In the genomic region with DNA sequence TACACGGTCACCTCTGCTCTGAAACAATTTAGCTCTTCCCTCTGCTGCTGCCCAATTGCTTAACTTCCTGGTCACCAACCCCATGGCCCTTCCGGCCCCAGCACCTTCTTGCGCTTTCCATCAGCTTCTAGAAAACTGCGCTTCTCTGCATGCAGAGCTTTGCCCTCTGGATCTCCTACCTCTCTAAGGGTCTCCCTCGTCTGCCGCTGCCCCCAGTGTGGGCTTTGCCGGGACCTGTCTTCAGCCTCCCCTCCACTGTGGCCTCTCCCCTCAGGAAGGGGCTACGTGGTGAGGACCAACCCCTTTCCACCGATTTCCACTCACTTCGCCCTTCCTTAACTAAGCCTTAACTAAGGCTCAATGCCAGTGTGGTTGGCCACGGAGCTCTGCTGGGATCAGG, we compare ENCODE assay signal across 31 cellular contexts.
"Had no signal": no experiment of that assay in that cellular context is flagged by ENCODE, and none has a peak within 500 bp of the region (broad histone marks: within the 10 kb centered on the region; RNA-seq: fewer than 3 reads in every experiment).

No MANE protein-coding gene starts in this region.

- H3K36me3 Mint-ChIP-seq: activated CD4-positive, alpha-beta memory T cell treated with anti-CD3 and anti-CD28 coated beads for 36 hours; activated CD8-positive, alpha-beta memory T cell treated with anti-CD3 and anti-CD28 coated beads, Interleukin-2, amount 10 ng/mL, durations not matched to agents 7 days and 5 days; activated naive CD4-positive, alpha-beta T cell treated with anti-CD3 and anti-CD28 coated beads, Interleukin-2, amount 50 U/mL, for 72 hours; activated naive CD8-positive, alpha-beta T cell treated with anti-CD3 and anti-CD28 coated beads, Interleukin-2, amount 10 ng/mL, durations not matched to agents 7 days and 5 days; brain had no signal

- ATAC-seq: activated CD4-positive, alpha-beta T cell treated with anti-CD3 and anti-CD28 coated beads for 36 hours; activated CD8-positive, alpha-beta memory T cell treated with anti-CD3 and anti-CD28 coated beads, Interleukin-2, amount 10 ng/mL, durations not matched to agents 7 days and 5 days; activated CD8-positive, alpha-beta T cell treated with anti-CD3 and anti-CD28 coated beads, Interleukin-2, amount 10 ng/mL, durations not matched to agents 7 days and 5 days; activated naive CD4-positive, alpha-beta T cell treated with anti-CD3 and anti-CD28 coated beads, Interleukin-2, amount 50 U/mL, for 72 hours; effector memory CD8-positive, alpha-beta T cell; gastroesophageal sphincter; T-helper 17 cell had no signal

- H3K27me3 Mint-ChIP-seq: activated CD4-positive, alpha-beta T cell treated with anti-CD3 and anti-CD28 coated beads for 36 hours; activated CD4-positive, alpha-beta T cell treated with anti-CD3 and anti-CD28 coated beads, Interleukin-2, amount 10 ng/mL, durations not matched to agents 24 days and 14 days had no signal

- H3K9me3 Mint-ChIP-seq: activated CD4-positive, alpha-beta memory T cell treated with anti-CD3 and anti-CD28 coated beads for 36 hours; activated CD4-positive, alpha-beta T cell treated with anti-CD3 and anti-CD28 coated beads, Interleukin-2, amount 10 ng/mL, durations not matched to agents 24 days and 14 days; activated naive CD4-positive, alpha-beta T cell treated with anti-CD3 and anti-CD28 coated beads for 36 hours; activated naive CD4-positive, alpha-beta T cell treated with anti-CD3 and anti-CD28 coated beads, Interleukin-2, amount 50 U/mL, for 72 hours; activated naive CD8-positive, alpha-beta T cell treated with anti-CD3 and anti-CD28 coated beads, Interleukin-2, amount 10 ng/mL, durations not matched to agents 7 days and 5 days; activated T-helper 1 cell treated with anti-CD3 and anti-CD28 coated beads, Interleukin-12 subunit alpha, Interleukin-12 subunit beta, Interleukin-2, Interleukin-4 antibody, amounts not matched to agents 30 ng/mL and 10 ng/mL and 1 ng/mL, durations not matched to agents 14 hours and 24 hours and 36 hours; activated T-helper 2 cell treated with anti-CD3 and anti-CD28 coated beads, Interferon-gamma antibody, Interleukin-2, Interleukin-4, amounts not matched to agents 10 μg/mL and 5 μg/mL and 100 μg/mL, durations not matched to agents 14 hours and 24 hours and 36 hours; brain; effector memory CD8-positive, alpha-beta T cell had no signal

- H3K27ac Mint-ChIP-seq: activated CD4-positive, alpha-beta memory T cell treated with anti-CD3 and anti-CD28 coated beads for 36 hours; activated CD4-positive, alpha-beta T cell treated with anti-CD3 and anti-CD28 coated beads for 36 hours; activated CD4-positive, alpha-beta T cell treated with anti-CD3 and anti-CD28 coated beads, Interleukin-2, amount 10 ng/mL, durations not matched to agents 24 days and 14 days; activated CD8-positive, alpha-beta memory T cell treated with anti-CD3 and anti-CD28 coated beads, Interleukin-2, amount 10 ng/mL, durations not matched to agents 7 days and 5 days; activated CD8-positive, alpha-beta T cell treated with anti-CD3 and anti-CD28 coated beads, Interleukin-2, amount 10 ng/mL, durations not matched to agents 7 days and 5 days; activated naive CD4-positive, alpha-beta T cell treated with anti-CD3 and anti-CD28 coated beads for 36 hours; activated naive CD4-positive, alpha-beta T cell treated with anti-CD3 and anti-CD28 coated beads, Interleukin-2, amount 50 U/mL, for 72 hours; activated naive CD8-positive, alpha-beta T cell treated with anti-CD3 and anti-CD28 coated beads, Interleukin-2, amount 10 ng/mL, durations not matched to agents 7 days and 5 days; activated T-helper 1 cell treated with anti-CD3 and anti-CD28 coated beads, Interleukin-12 subunit alpha, Interleukin-12 subunit beta, Interleukin-2, Interleukin-4 antibody, amounts not matched to agents 30 ng/mL and 10 ng/mL and 1 ng/mL, durations not matched to agents 14 hours and 24 hours and 36 hours; activated T-helper 2 cell treated with anti-CD3 and anti-CD28 coated beads, Interferon-gamma antibody, Interleukin-2, Interleukin-4, amounts not matched to agents 10 μg/mL and 5 μg/mL and 100 μg/mL, durations not matched to agents 14 hours and 24 hours and 36 hours; brain; effector memory CD8-positive, alpha-beta T cell; T-helper 17 cell had no signal

- H3K27me3 ChIP-seq: ascending aorta, breast epithelium, cardiac muscle cell, gastroesophageal sphincter had no signal

- H3K36me3 ChIP-seq: ascending aorta, breast epithelium, cardiac muscle cell, esophagus squamous epithelium, gastroesophageal sphincter had no signal

- H3K4me1 ChIP-seq: ascending aorta, breast epithelium, gastroesophageal sphincter had no signal

- H3K27ac ChIP-seq: ascending aorta, breast epithelium, cardiac muscle cell, esophagus squamous epithelium, gastroesophageal sphincter had no signal

- H3K4me3 ChIP-seq: ascending aorta, breast epithelium, cardiac muscle cell, esophagus squamous epithelium, gastroesophageal sphincter had no signal

- H3K4me3 Mint-ChIP-seq: activated CD4-positive, alpha-beta memory T cell treated with anti-CD3 and anti-CD28 coated beads for 36 hours; activated CD4-positive, alpha-beta T cell treated with anti-CD3 and anti-CD28 coated beads for 36 hours; activated CD4-positive, alpha-beta T cell treated with anti-CD3 and anti-CD28 coated beads, Interleukin-2, amount 10 ng/mL, durations not matched to agents 24 days and 14 days; activated CD8-positive, alpha-beta memory T cell treated with anti-CD3 and anti-CD28 coated beads, Interleukin-2, amount 10 ng/mL, durations not matched to agents 7 days and 5 days; activated CD8-positive, alpha-beta T cell treated with anti-CD3 and anti-CD28 coated beads, Interleukin-2, amount 10 ng/mL, durations not matched to agents 7 days and 5 days; activated naive CD4-positive, alpha-beta T cell treated with anti-CD3 and anti-CD28 coated beads for 36 hours; activated naive CD8-positive, alpha-beta T cell treated with anti-CD3 and anti-CD28 coated beads, Interleukin-2, amount 10 ng/mL, durations not matched to agents 7 days and 5 days; activated T-helper 1 cell treated with anti-CD3 and anti-CD28 coated beads, Interleukin-12 subunit alpha, Interleukin-12 subunit beta, Interleukin-2, Interleukin-4 antibody, amounts not matched to agents 30 ng/mL and 10 ng/mL and 1 ng/mL, durations not matched to agents 14 hours and 24 hours and 36 hours; brain; effector memory CD8-positive, alpha-beta T cell; T-helper 17 cell had no signal

- H3K9me3 ChIP-seq: ascending aorta, breast epithelium, esophagus squamous epithelium, gastroesophageal sphincter had no signal

- DNase-seq: activated CD4-positive, alpha-beta memory T cell treated with anti-CD3 and anti-CD28 coated beads for 36 hours; activated CD4-positive, alpha-beta T cell treated with anti-CD3 and anti-CD28 coated beads for 36 hours; activated CD4-positive, alpha-beta T cell treated with anti-CD3 and anti-CD28 coated beads, Interleukin-2, amount 10 ng/mL, durations not matched to agents 24 days and 14 days; activated CD4-positive, CD25-positive, alpha-beta regulatory T cell; activated CD4-positive, CD25-positive, alpha-beta regulatory T cell treated with anti-CD3 and anti-CD28 coated beads, Interleukin-2, amount 50 U/mL, for 72 hours; activated CD8-positive, alpha-beta memory T cell treated with anti-CD3 and anti-CD28 coated beads, Interleukin-2, amount 10 ng/mL, durations not matched to agents 7 days and 5 days; activated CD8-positive, alpha-beta memory T cell treated with anti-CD3 and anti-CD28 coated beads, Interleukin-2, amount 50 U/mL, for 4 hours; activated CD8-positive, alpha-beta T cell treated with anti-CD3 and anti-CD28 coated beads, Interleukin-2, amount 10 ng/mL, durations not matched to agents 7 days and 5 days; activated effector memory CD4-positive, alpha-beta T cell treated with anti-CD3 and anti-CD28 coated beads, Interleukin-2, amount 50 U/mL, for 16 hours; activated naive CD4-positive, alpha-beta T cell treated with anti-CD3 and anti-CD28 coated beads for 36 hours; activated naive CD8-positive, alpha-beta T cell treated with anti-CD3 and anti-CD28 coated beads, Interleukin-2, amount 10 ng/mL, durations not matched to agents 7 days and 5 days; activated T-cell treated with anti-CD3 and anti-CD28 coated beads, Interleukin-2, amount 50 U/mL, for 1 hour; activated T-cell treated with anti-CD3 and anti-CD28 coated beads, Interleukin-2, amount 50 U/mL, for 48 hours; central memory CD4-positive, alpha-beta T cell; cortex of kidney; dermis blood vessel endothelial cell; effector CD4-positive, alpha-beta T cell; effector memory CD8-positive, alpha-beta T cell; erythroblast; esophagus squamous epithelium; foreskin melanocyte; T-helper 1 cell; T-helper 17 cell had no signal
